ENCODE assay signal across 31 cellular contexts in genomic region chr2:188497736-188498135, GRCh38.
"Had no signal": no experiment of that assay in that cellular context is flagged by ENCODE, and none has a peak within 500 bp of the region (broad histone marks: within the 10 kb centered on the region; RNA-seq: fewer than 3 reads in every experiment).

No MANE protein-coding gene starts in this region.

- H3K4me3 ChIP-seq: ascending aorta, cardiac muscle cell, PC-9 had no signal

- H3K4me3 Mint-ChIP-seq: activated CD4-positive, alpha-beta memory T cell treated with anti-CD3 and anti-CD28 coated beads for 36 hours; activated CD4-positive, alpha-beta T cell treated with anti-CD3 and anti-CD28 coated beads, Interleukin-2, amount 10 ng/mL, durations not matched to agents 7 days and 5 days; activated naive CD4-positive, alpha-beta T cell treated with anti-CD3 and anti-CD28 coated beads, Interleukin-2, amount 10 ng/mL, durations not matched to agents 7 days and 5 days; activated naive CD8-positive, alpha-beta T cell; activated naive CD8-positive, alpha-beta T cell treated with anti-CD3 and anti-CD28 coated beads, Interleukin-2, amount 50 U/mL, for 24 hours; activated T-cell treated with anti-CD3 and anti-CD28 coated beads, Interleukin-2, amount 50 U/mL, for 4 hours; activated T-helper 1 cell treated with anti-CD3 and anti-CD28 coated beads, Interleukin-12 subunit alpha, Interleukin-12 subunit beta, Interleukin-2, Interleukin-4 antibody, amounts not matched to agents 30 ng/mL and 10 ng/mL and 1 ng/mL, durations not matched to agents 14 hours and 24 hours and 36 hours; central memory CD8-positive, alpha-beta T cell; T-helper 1 cell treated with Interleukin-12 subunit alpha and Interleukin-12 subunit beta and Interleukin-4 antibody, amounts not matched to agents 30 μg/mL and 1 μg/mL, for 36 hours; T-helper 2 cell treated with Interferon-gamma antibody and Interleukin-4, amounts not matched to agents 5 μg/mL and 100 μg/mL, for 36 hours had no signal

- DNase-seq: activated CD4-positive, alpha-beta memory T cell treated with anti-CD3 and anti-CD28 coated beads for 36 hours; activated CD4-positive, alpha-beta T cell treated with anti-CD3 and anti-CD28 coated beads, Interleukin-2, amount 10 ng/mL, durations not matched to agents 7 days and 5 days; activated CD8-positive, alpha-beta memory T cell treated with anti-CD3 and anti-CD28 coated beads, Interleukin-2, amount 50 U/mL, for 4 hours; activated gamma-delta T cell treated with Interleukin-2 at 50 U/mL for 16 hours; activated naive CD4-positive, alpha-beta T cell treated with anti-CD3 and anti-CD28 coated beads, Interleukin-2, amount 10 ng/mL, durations not matched to agents 7 days and 5 days; activated naive CD8-positive, alpha-beta T cell treated with anti-CD3 and anti-CD28 coated beads, Interleukin-2, amount 50 U/mL, for 24 hours; activated T-cell treated with anti-CD3 and anti-CD28 coated beads for 4 hours; activated T-cell treated with anti-CD3 and anti-CD28 coated beads, Interleukin-2, amount 50 U/mL, for 4 hours; amygdala; Kasumi-1; KG1; MM.1S; MV-4-11; NCI-H1092; NCI-H1436 treated with DMSO at 0.1 percent for 48 hours; NCI-H1694 treated with DMSO at 0.1 percent for 48 hours; NCI-H2029; NCI-H510A; NCI-H526; NCI-H748 treated with DMSO at 0.1 percent for 48 hours; NK-92 treated with Interleukin-12 subunit alpha and Interleukin-12 subunit beta, amount 100 ng/mL, for 24 hours; PC-9; Right ventricle myocardium superior had no signal

- ATAC-seq: activated naive CD8-positive, alpha-beta T cell treated with anti-CD3 and anti-CD28 coated beads, Interleukin-2, amount 50 U/mL, for 24 hours; activated T-cell treated with anti-CD3 and anti-CD28 coated beads, Interleukin-2, amount 50 U/mL, for 4 hours had no signal

- H3K27me3 ChIP-seq: ascending aorta, cardiac muscle cell had no signal

- H3K9me3 ChIP-seq: ascending aorta had no signal

- H3K4me1 Mint-ChIP-seq: activated CD4-positive, alpha-beta T cell treated with anti-CD3 and anti-CD28 coated beads, Interleukin-2, amount 10 ng/mL, durations not matched to agents 7 days and 5 days; activated naive CD4-positive, alpha-beta T cell treated with anti-CD3 and anti-CD28 coated beads, Interleukin-2, amount 10 ng/mL, durations not matched to agents 7 days and 5 days; activated naive CD8-positive, alpha-beta T cell treated with anti-CD3 and anti-CD28 coated beads, Interleukin-2, amount 50 U/mL, for 24 hours; central memory CD8-positive, alpha-beta T cell had no signal

- H3K4me2 ChIP-seq: PC-9 had no signal

- H3K36me3 Mint-ChIP-seq: activated CD4-positive, alpha-beta memory T cell treated with anti-CD3 and anti-CD28 coated beads for 36 hours; activated naive CD4-positive, alpha-beta T cell treated with anti-CD3 and anti-CD28 coated beads, Interleukin-2, amount 10 ng/mL, durations not matched to agents 7 days and 5 days; activated naive CD8-positive, alpha-beta T cell had no signal

- FAIRE-seq: RCC 7860 had no signal

- H3K27me3 Mint-ChIP-seq: activated CD4-positive, alpha-beta memory T cell treated with anti-CD3 and anti-CD28 coated beads for 36 hours; activated CD4-positive, alpha-beta T cell treated with anti-CD3 and anti-CD28 coated beads, Interleukin-2, amount 10 ng/mL, durations not matched to agents 7 days and 5 days; activated naive CD4-positive, alpha-beta T cell treated with anti-CD3 and anti-CD28 coated beads, Interleukin-2, amount 10 ng/mL, durations not matched to agents 7 days and 5 days; activated naive CD8-positive, alpha-beta T cell treated with anti-CD3 and anti-CD28 coated beads, Interleukin-2, amount 50 U/mL, for 24 hours; central memory CD8-positive, alpha-beta T cell had no signal

- H3K36me3 ChIP-seq: ascending aorta, cardiac muscle cell had no signal

- H3K9me3 Mint-ChIP-seq: activated CD4-positive, alpha-beta memory T cell treated with anti-CD3 and anti-CD28 coated beads for 36 hours; activated CD4-positive, alpha-beta T cell treated with anti-CD3 and anti-CD28 coated beads, Interleukin-2, amount 10 ng/mL, durations not matched to agents 7 days and 5 days; activated naive CD4-positive, alpha-beta T cell treated with anti-CD3 and anti-CD28 coated beads, Interleukin-2, amount 10 ng/mL, durations not matched to agents 7 days and 5 days; activated naive CD8-positive, alpha-beta T cell treated with anti-CD3 and anti-CD28 coated beads, Interleukin-2, amount 50 U/mL, for 24 hours; activated T-cell treated with anti-CD3 and anti-CD28 coated beads, Interleukin-2, amount 50 U/mL, for 4 hours; activated T-helper 1 cell treated with anti-CD3 and anti-CD28 coated beads, Interleukin-12 subunit alpha, Interleukin-12 subunit beta, Interleukin-2, Interleukin-4 antibody, amounts not matched to agents 30 ng/mL and 10 ng/mL and 1 ng/mL, durations not matched to agents 14 hours and 24 hours and 36 hours; T-helper 1 cell treated with Interleukin-12 subunit alpha and Interleukin-12 subunit beta and Interleukin-4 antibody, amounts not matched to agents 30 μg/mL and 1 μg/mL, for 36 hours; T-helper 2 cell treated with Interferon-gamma antibody and Interleukin-4, amounts not matched to agents 5 μg/mL and 100 μg/mL, for 36 hours had no signal

- H3K27ac Mint-ChIP-seq: activated CD4-positive, alpha-beta memory T cell treated with anti-CD3 and anti-CD28 coated beads for 36 hours; activated CD4-positive, alpha-beta T cell treated with anti-CD3 and anti-CD28 coated beads, Interleukin-2, amount 10 ng/mL, durations not matched to agents 7 days and 5 days; activated naive CD4-positive, alpha-beta T cell treated with anti-CD3 and anti-CD28 coated beads, Interleukin-2, amount 10 ng/mL, durations not matched to agents 7 days and 5 days; activated naive CD8-positive, alpha-beta T cell; activated naive CD8-positive, alpha-beta T cell treated with anti-CD3 and anti-CD28 coated beads, Interleukin-2, amount 50 U/mL, for 24 hours; activated T-helper 1 cell treated with anti-CD3 and anti-CD28 coated beads, Interleukin-12 subunit alpha, Interleukin-12 subunit beta, Interleukin-2, Interleukin-4 antibody, amounts not matched to agents 30 ng/mL and 10 ng/mL and 1 ng/mL, durations not matched to agents 14 hours and 24 hours and 36 hours; T-helper 1 cell treated with Interleukin-12 subunit alpha and Interleukin-12 subunit beta and Interleukin-4 antibody, amounts not matched to agents 30 μg/mL and 1 μg/mL, for 36 hours; T-helper 2 cell treated with Interferon-gamma antibody and Interleukin-4, amounts not matched to agents 5 μg/mL and 100 μg/mL, for 36 hours had no signal

- H2AFZ ChIP-seq: PC-9 had no signal

- H3K27ac ChIP-seq: cardiac muscle cell, PC-9 had no signal
